19 cellular contexts compared by ENCODE assay signal in the genomic region with DNA sequence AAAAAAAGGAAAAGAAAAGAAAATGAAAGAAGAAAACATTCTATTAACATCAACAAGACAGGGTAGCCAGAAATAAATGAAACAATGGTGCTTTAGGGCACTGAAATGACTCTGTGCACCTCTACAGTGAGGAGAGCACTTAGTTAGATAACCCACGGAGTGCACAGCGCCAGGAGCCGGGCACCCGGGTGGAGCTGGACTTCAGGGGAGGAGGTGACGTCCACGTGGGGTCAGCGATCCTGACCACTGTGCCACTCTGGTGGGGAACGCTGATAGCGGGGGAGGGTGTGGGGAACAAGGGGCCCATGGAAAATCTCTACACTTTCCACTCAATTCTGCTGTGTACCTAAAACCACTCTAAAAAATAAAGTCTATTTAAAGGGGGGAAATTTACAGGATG. TPM values are rescaled to one million over a fixed set of nuclear protein-coding genes. Genes with fewer than 3 reads are reported as not detected.
A peak's percentile ranks its signal among the peaks of the same experiment; 100 is the strongest.
DNase-seq lines count a peak whose midpoint lies in the region; ATAC-seq and TF ChIP-seq lines count a peak whose summit lies in the region.
"Had no signal": no experiment of that assay in that cellular context is flagged by ENCODE, and none has a peak within 500 bp of the region (broad histone marks: within the 10 kb centered on the region; RNA-seq: fewer than 3 reads in every experiment).

No MANE protein-coding gene starts in this region.

- intact Hi-C loops in Right ventricle myocardium superior (cut with DNase I) (no loop called here), left cardiac atrium (cut with DNase I) (no loop called here), posterior vena cava (cut with DNase I) (no loop called here)

- ATAC-seq in Right ventricle myocardium superior (ENCODE audit: poor library complexity): no peak
- no peak for ATAC-seq in left cardiac atrium
- ATAC-seq: A549 had no signal

- H3K4me1 Mint-ChIP-seq in chondrocyte (ENCODE audit: low read depth): no peaks in the 10 kb centered on the region
- H3K4me1 Mint-ChIP-seq: CD4-positive, alpha-beta memory T cell had no signal

- H3K9me3 Mint-ChIP-seq in chondrocyte (ENCODE audit: low read depth): no peaks in the 10 kb centered on the region
- H3K9me3 Mint-ChIP-seq: CD4-positive, alpha-beta memory T cell; HFFc6 had no signal

- no peak for TF ChIP-seq CTCF in chondrocyte (IDR thresholded peaks at IDR 0.05)

- H3K36me3 Mint-ChIP-seq in chondrocyte (ENCODE audit: low read depth): no peaks in the 10 kb centered on the region
- H3K36me3 Mint-ChIP-seq: CD4-positive, alpha-beta memory T cell had no signal

- no peak overlapping the region for H3K4me3 Mint-ChIP-seq in chondrocyte (ENCODE audit: unreplicated experiment)
- H3K4me3 Mint-ChIP-seq: HFFc6 had no signal

- peaks cover 22% of the 10 kb centered on the region for H3K27me3 Mint-ChIP-seq in chondrocyte (ENCODE audit: low read depth)

- DNase-seq in Right ventricle myocardium superior (peak; percentile 23), left cardiac atrium (no peak), chondrocyte (ENCODE audit: low spot score) (peak; percentile 61), posterior vena cava (ENCODE audit: low spot score) (peak; percentile 56), 8988T (no peak)
- DNase-seq in activated CD4-positive, alpha-beta T cell treated with anti-CD3 and anti-CD28 coated beads for 1 hour: no peak
- DNase-seq: ACHN; AML-193; BE2C; Calu3; CD4-positive, alpha-beta memory T cell; COR-L47; DMS53; DMS79 treated with DMSO at 0.1 percent for 48 hours; GF-D8; GOT3; HFFc6 had no signal

- H3K27ac Mint-ChIP-seq in chondrocyte (ENCODE audit: unreplicated experiment): no peak overlapping the region
- H3K27ac Mint-ChIP-seq: HFFc6 had no signal

RNA-seq across cellular contexts. Expression of a gene that starts 15.7 kb away (rescaled TPM):
- total RNA-seq in Right ventricle myocardium superior: not detected
- total RNA-seq in left cardiac atrium: not detected
- total RNA-seq in chondrocyte: not detected in 3 replicates
- total RNA-seq in posterior vena cava: not detected
- total RNA-seq: Calu3; CD4-positive, alpha-beta memory T cell; G401; HFFc6 had no signal

Comparison
In these comparisons a context has a peak if more than half of its experiments do, and no peak if none do; other contexts are left out.
1. DNase-seq: peak in Right ventricle myocardium superior (single experiment), chondrocyte (single experiment) and posterior vena cava (single experiment); none in left cardiac atrium (single experiment), activated CD4-positive, alpha-beta T cell treated with anti-CD3 and anti-CD28 coated beads for 1 hour (single experiment) and 8988T (single experiment).